Comparison of ENCODE assay signal across 9 cellular contexts in the genomic region with DNA sequence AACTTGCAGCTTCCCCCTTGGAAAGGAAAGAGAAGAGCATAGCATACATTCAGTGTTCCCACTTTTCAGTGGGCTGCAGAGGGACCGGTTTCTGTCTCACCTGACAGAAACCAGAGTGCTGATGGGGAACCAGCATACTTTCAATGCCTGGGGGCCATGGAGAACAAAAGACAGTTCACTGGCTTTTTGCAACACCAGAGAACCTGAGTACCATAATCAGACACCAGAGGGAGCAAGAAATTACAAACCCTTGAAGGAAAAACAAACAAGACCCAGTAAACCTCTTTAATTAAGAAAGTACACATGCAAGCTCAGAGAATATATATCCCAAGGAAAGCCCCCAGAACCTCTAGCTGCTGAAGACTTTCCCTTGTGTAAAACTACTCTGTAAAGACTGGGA. TPM values are rescaled to one million over a fixed set of nuclear protein-coding genes. Genes with fewer than 3 reads are reported as not detected.
A peak's percentile ranks its signal among the peaks of the same experiment; 100 is the strongest.
DNase-seq lines count a peak whose midpoint lies in the region; TF ChIP-seq lines count a peak whose summit lies in the region.
"Had no signal": no experiment of that assay in that cellular context is flagged by ENCODE, and none has a peak within 500 bp of the region (broad histone marks: within the 10 kb centered on the region; RNA-seq: fewer than 3 reads in every experiment).

No MANE protein-coding gene starts in this region.

- TF ChIP-seq CTCF in progenitor cell of endocrine pancreas (IDR thresholded peaks at IDR 0.05; ENCODE audit: unreplicated experiment) (peak; percentile 58), GM13976 (IDR thresholded peaks at IDR 0.05; ENCODE audit: borderline replicate concordance, control extremely low read depth, extremely low read depth, insufficient read depth, missing control alignments) (no peak)

- DNase-seq in DMS 273 (lab: John Stamatoyannopoulos, UW; ENCODE audit: unreplicated experiment), result peak; percentile 31
- DNase-seq in DMS 273 treated with DMSO at 0.1 percent for 48 hours (lab: John Stamatoyannopoulos, UW), result no peak
- peak; percentile 14 for DNase-seq in NCI-H345 treated with DMSO at 0.1 percent for 48 hours (lab: John Stamatoyannopoulos, UW; ENCODE audit: unreplicated experiment)
- peak; percentile 10 for DNase-seq in dermis blood vessel endothelial cell
- DNase-seq in progenitor cell of endocrine pancreas (ENCODE audit: low spot score, unreplicated experiment), result no peak
- no peak for DNase-seq in stimulated activated naive CD4-positive, alpha-beta T cell (lab: John Stamatoyannopoulos, UW)
- DNase-seq in GM13976 (ENCODE audit: low spot score), result no peak
- no peak for DNase-seq in activated naive CD4-positive, alpha-beta T cell treated with Interleukin-2 at 50 U/mL for 16 hours

- in situ Hi-C loops in GM13976 (cut with MboI; ENCODE audit: low sequenced_read_pairs, unreplicated experiment), result no loop called here

- no peak overlapping the region for H3K4me3 Mint-ChIP-seq in progenitor cell of endocrine pancreas (ENCODE audit: low read depth)

- H3K36me3 Mint-ChIP-seq in progenitor cell of endocrine pancreas (ENCODE audit: insufficient read depth), result no peaks in the 10 kb centered on the region

- no peak overlapping the region for H3K27ac Mint-ChIP-seq in progenitor cell of endocrine pancreas

- no peaks in the 10 kb centered on the region for H3K27me3 Mint-ChIP-seq in progenitor cell of endocrine pancreas

- H3K9me3 Mint-ChIP-seq in progenitor cell of endocrine pancreas (ENCODE audit: low read depth), result peaks cover 28% of the 10 kb centered on the region

- peaks cover 2% of the 10 kb centered on the region for H3K4me1 Mint-ChIP-seq in progenitor cell of endocrine pancreas (ENCODE audit: low read depth)

RNA-seq across cellular contexts. Expression of gene CSMD2, which starts 51.1 kb away (rescaled TPM):
- total RNA-seq in dermis blood vessel endothelial cell (under 0.01 TPM in 1 of 2 replicates, not detected in the other), progenitor cell of endocrine pancreas (0.11 and 0.38 TPM in 2 replicates)
- total RNA-seq: mononuclear cell had no signal

Comparison
In these comparisons a context has a peak if more than half of its experiments do, and no peak if none do; other contexts are left out.
1. DNase-seq: peak in DMS 273 (single experiment), NCI-H345 treated with DMSO at 0.1 percent for 48 hours (single experiment) and dermis blood vessel endothelial cell (single experiment); none in DMS 273 treated with DMSO at 0.1 percent for 48 hours (single experiment), progenitor cell of endocrine pancreas (single experiment), stimulated activated naive CD4-positive, alpha-beta T cell (0 of 6), GM13976 (single experiment) and activated naive CD4-positive, alpha-beta T cell treated with Interleukin-2 at 50 U/mL for 16 hours (single experiment).